Comparison of ENCODE assay signal across 2 cellular contexts in the genomic region with DNA sequence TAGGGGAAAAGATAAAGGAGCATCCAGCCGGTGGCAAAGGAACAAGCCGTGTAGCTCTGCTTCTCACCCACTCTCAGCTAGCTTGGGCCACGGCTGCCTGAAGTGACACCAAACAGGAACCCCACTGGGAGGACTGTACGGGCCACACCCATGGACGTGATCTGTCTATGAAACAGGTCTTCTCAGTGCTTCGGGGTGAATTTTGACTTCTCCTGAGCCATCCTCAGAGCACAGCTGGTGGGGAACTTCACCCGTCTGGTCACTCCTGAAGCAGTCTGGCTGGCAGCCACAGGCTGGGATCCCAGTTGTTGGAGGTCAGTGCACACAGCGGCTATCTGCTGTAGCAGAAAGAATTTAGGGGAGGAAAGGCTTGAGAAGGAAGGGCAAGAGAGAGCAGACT.
TF ChIP-seq lines count a peak whose summit lies in the region.

No MANE protein-coding gene starts in this region.

TF ChIP-seq in GM23338, 12 proteins besides CTCF, POLR2A, EP300 and RAD21 (continued from another document):
- TF ChIP-seq EZH2phosphoT487 (IDR thresholded peaks at IDR 0.05; ENCODE audit: unreplicated experiment) (no peak), STAT1 (IDR thresholded peaks at IDR 0.05; ENCODE audit: unreplicated experiment) (no peak), ETS1 (IDR thresholded peaks at IDR 0.05) (no peak), NANOG (IDR thresholded peaks at IDR 0.05; ENCODE audit: borderline replicate concordance) (no peak), POLR2AphosphoS5 (IDR thresholded peaks at IDR 0.05; ENCODE audit: low read depth) (no peak), EZH2 (IDR thresholded peaks at IDR 0.05; ENCODE audit: low read depth, unreplicated experiment) (no peak), ZNF331 (CRISPR knock-in tag; IDR thresholded peaks at IDR 0.05; ENCODE audit: low read depth) (no peak)

TF ChIP-seq in endothelial cell of umbilical vein, 7 proteins besides CTCF, POLR2A, EP300 and RAD21:
- TF ChIP-seq, protein P1, sequence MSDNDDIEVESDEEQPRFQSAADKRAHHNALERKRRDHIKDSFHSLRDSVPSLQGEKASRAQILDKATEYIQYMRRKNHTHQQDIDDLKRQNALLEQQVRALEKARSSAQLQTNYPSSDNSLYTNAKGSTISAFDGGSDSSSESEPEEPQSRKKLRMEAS (IDR thresholded peaks at IDR 0.05; ENCODE audit: insufficient read depth, insufficient read length): no peak
- TF ChIP-seq MYC (IDR thresholded peaks at IDR 0.05; ENCODE audit: low read depth, low read length): no peak
- no peak for TF ChIP-seq POLR2AphosphoS5 (IDR thresholded peaks at IDR 0.05; ENCODE audit: insufficient read depth, low read depth, low read length)
- TF ChIP-seq JUN (IDR thresholded peaks at IDR 0.05; ENCODE audit: borderline replicate concordance, insufficient read depth, insufficient read length, low read depth): no peak
- TF ChIP-seq GATA2 (IDR thresholded peaks at IDR 0.05; ENCODE audit: insufficient read depth, insufficient read length, low read depth, low read length): no peak
- TF ChIP-seq EZH2 (IDR thresholded peaks at IDR 0.05; ENCODE audit: borderline replicate concordance, low read depth, low read length, severe bottlenecking): no peak
- no peak for TF ChIP-seq FOS (IDR thresholded peaks at IDR 0.05; ENCODE audit: borderline replicate concordance, insufficient read depth, low read length)
